In genomic region chr22:20156611-20157415, GRCh38 we compare ENCODE assay signal across 9 cellular contexts. TPM values are rescaled to one million over a fixed set of nuclear protein-coding genes. Genes with fewer than 3 reads are reported as not detected.
DNase-seq lines count a peak whose midpoint lies in the region; ATAC-seq and TF ChIP-seq lines count a peak whose summit lies in the region.
"Had no signal": no experiment of that assay in that cellular context is flagged by ENCODE, and none has a peak within 500 bp of the region (broad histone marks: within the 10 kb centered on the region; RNA-seq: fewer than 3 reads in every experiment).

No MANE protein-coding gene starts in this region.

- peaks cover 13% of the 10 kb centered on the region for H3K27me3 Mint-ChIP-seq in HFFc6 (ENCODE audit: insufficient read depth)
- H3K27me3 Mint-ChIP-seq in natural killer cell treated with Interleukin-12 subunit alpha and Interleukin-12 subunit beta and Interleukin-15 and Interleukin-18, amount 100 ng/mL, for 72 hours: no peaks in the 10 kb centered on the region

- no peak overlapping the region for H3K4me2 ChIP-seq in OCI-LY7 (ENCODE audit: low read length)

- H3K4me1 ChIP-seq in OCI-LY7 (ENCODE audit: insufficient read depth, low read length, poor library complexity, severe bottlenecking) (no peaks in the 10 kb centered on the region), esophagus squamous epithelium (peaks cover 0 to 11% (median 0%) of the 10 kb centered on the region in 3 donors)

- no peak overlapping the region for H2AFZ ChIP-seq in OCI-LY7 (ENCODE audit: low read length)

- no peaks in the 10 kb centered on the region for H3K9me2 ChIP-seq in OCI-LY7 (ENCODE audit: insufficient read depth, low read length)

- H3K27me3 ChIP-seq in esophagus squamous epithelium: peaks cover 0 to 60% (median 0%) of the 10 kb centered on the region in 4 donors

- H3K9me3 Mint-ChIP-seq in HFFc6: no peaks in the 10 kb centered on the region
- no peaks in the 10 kb centered on the region for H3K9me3 Mint-ChIP-seq in natural killer cell treated with Interleukin-12 subunit alpha and Interleukin-12 subunit beta and Interleukin-15 and Interleukin-18, amount 100 ng/mL, for 72 hours
- H3K9me3 Mint-ChIP-seq in stimulated activated effector memory CD8-positive, alpha-beta T cell treated with anti-CD3 and anti-CD28 coated beads, Interleukin-12 subunit alpha, Interleukin-12 subunit beta, amount 100 ng/mL, for 72 hours: no peaks in the 10 kb centered on the region
- H3K9me3 Mint-ChIP-seq: IgD-negative memory B cell had no signal

- H3K4me1 Mint-ChIP-seq in HFFc6 (ENCODE audit: low read depth): peaks cover 8% of the 10 kb centered on the region; the same call in 1 of the 2 replicates
- H3K4me1 Mint-ChIP-seq in natural killer cell treated with Interleukin-12 subunit alpha and Interleukin-12 subunit beta and Interleukin-15 and Interleukin-18, amount 100 ng/mL, for 72 hours (ENCODE audit: low read depth in 2 of 2): peaks cover 0 to 3% of the 10 kb centered on the region in 2 donors
- peaks cover 5% of the 10 kb centered on the region for H3K4me1 Mint-ChIP-seq in stimulated activated effector memory CD8-positive, alpha-beta T cell treated with anti-CD3 and anti-CD28 coated beads, Interleukin-12 subunit alpha, Interleukin-12 subunit beta, amount 100 ng/mL, for 72 hours

- no peak overlapping the region for H3K4me3 Mint-ChIP-seq in HFFc6
- no peak overlapping the region for H3K4me3 Mint-ChIP-seq in natural killer cell treated with Interleukin-12 subunit alpha and Interleukin-12 subunit beta and Interleukin-15 and Interleukin-18, amount 100 ng/mL, for 72 hours
- H3K4me3 Mint-ChIP-seq in stimulated activated effector memory CD8-positive, alpha-beta T cell treated with anti-CD3 and anti-CD28 coated beads, Interleukin-12 subunit alpha, Interleukin-12 subunit beta, amount 100 ng/mL, for 72 hours: no peak overlapping the region
- H3K4me3 Mint-ChIP-seq: IgD-negative memory B cell had no signal

- CTCF ChIA-PET in OCI-LY7 (lab: Charles Lee; ENCODE audit: unreplicated experiment): interaction anchor here (0.6 kb wide), 1 partner anchor 82 kb away, joined by 4 read pairs; no protein-coding TSS in a partner anchor

- ATAC-seq in natural killer cell treated with Interleukin-12 subunit alpha and Interleukin-12 subunit beta and Interleukin-15 and Interleukin-18, amount 100 ng/mL, for 72 hours: peak; percentile 73 to 85
- peak; percentile 80 for ATAC-seq in stimulated activated effector memory CD8-positive, alpha-beta T cell treated with anti-CD3 and anti-CD28 coated beads, Interleukin-12 subunit alpha, Interleukin-12 subunit beta, amount 100 ng/mL, for 72 hours
- no peak for ATAC-seq in GM21423 (IDR thresholded peaks at IDR 0.05; ENCODE audit: unreplicated experiment)

- WGBS in esophagus squamous epithelium, 2 donors: 41 to 65% methylated on average over 6 to 8 of the region's 16 CpGs

- no peaks in the 10 kb centered on the region for H3K36me3 Mint-ChIP-seq in HFFc6 (ENCODE audit: low read depth)
- no peaks in the 10 kb centered on the region for H3K36me3 Mint-ChIP-seq in natural killer cell treated with Interleukin-12 subunit alpha and Interleukin-12 subunit beta and Interleukin-15 and Interleukin-18, amount 100 ng/mL, for 72 hours
- peaks cover 3% of the 10 kb centered on the region for H3K36me3 Mint-ChIP-seq in stimulated activated effector memory CD8-positive, alpha-beta T cell treated with anti-CD3 and anti-CD28 coated beads, Interleukin-12 subunit alpha, Interleukin-12 subunit beta, amount 100 ng/mL, for 72 hours
- H3K36me3 Mint-ChIP-seq: IgD-negative memory B cell had no signal

- no peaks in the 10 kb centered on the region for H3K79me2 ChIP-seq in OCI-LY7 (ENCODE audit: insufficient read depth, low read depth, low read length)

- H3K4me3 ChIP-seq in OCI-LY7 (ENCODE audit: low read depth, low read length, poor library complexity, severe bottlenecking) (no peak overlapping the region), esophagus squamous epithelium (no peak overlapping the region)

- H3K27ac Mint-ChIP-seq in HFFc6: no peak overlapping the region
- H3K27ac Mint-ChIP-seq in natural killer cell treated with Interleukin-12 subunit alpha and Interleukin-12 subunit beta and Interleukin-15 and Interleukin-18, amount 100 ng/mL, for 72 hours: no peak overlapping the region
- H3K27ac Mint-ChIP-seq in stimulated activated effector memory CD8-positive, alpha-beta T cell treated with anti-CD3 and anti-CD28 coated beads, Interleukin-12 subunit alpha, Interleukin-12 subunit beta, amount 100 ng/mL, for 72 hours: no peak overlapping the region
- H3K27ac Mint-ChIP-seq: IgD-negative memory B cell had no signal

- POLR2A ChIA-PET in OCI-LY7 (lab: Charles Lee): no interaction called here

- no peaks in the 10 kb centered on the region for H3K9me3 ChIP-seq in OCI-LY7 (ENCODE audit: low read length)
- no peaks in the 10 kb centered on the region for H3K9me3 ChIP-seq in esophagus squamous epithelium

- TF ChIP-seq CTCF in HFFc6 (IDR thresholded peaks at IDR 0.05): peak; percentile 100
- TF ChIP-seq CTCF in OCI-LY7 (conservative IDR thresholded peaks at IDR 0.05; ENCODE audit: low read length): peak; percentile 89
- TF ChIP-seq CTCF in esophagus squamous epithelium (IDR thresholded peaks at IDR 0.05): peak; percentile 99 to 100 (median 100)

- H4K20me1 ChIP-seq in OCI-LY7 (ENCODE audit: insufficient read depth, low read length): no peaks in the 10 kb centered on the region

- H3K36me3 ChIP-seq in OCI-LY7 (ENCODE audit: insufficient read depth, low read length) (no peaks in the 10 kb centered on the region), esophagus squamous epithelium (no peaks in the 10 kb centered on the region)

- TF ChIP-seq POLR2A in esophagus squamous epithelium (IDR thresholded peaks at IDR 0.05): no peak

- H3K27ac ChIP-seq in OCI-LY7 (ENCODE audit: low read depth, low read length, poor library complexity, severe bottlenecking): no peak overlapping the region
- H3K27ac ChIP-seq in esophagus squamous epithelium: no peak overlapping the region

- BruUV-seq in OCI-LY7 (replicated peaks; lab: Mats Ljungman, UMichigan): no TSS peak

- intact Hi-C loops in OCI-LY7 (cut with micrococcal nuclease; ENCODE audit: unreplicated experiment): loop anchor here (1.0 to 10.0 kb wide), 5 partner anchors 81 to 538 kb away; partner anchors contain the start of gene RTN4R
- intact Hi-C loops in esophagus squamous epithelium (cut with DNase I): no loop called here

- DNase-seq in CD1c-positive myeloid dendritic cell (ENCODE audit: extremely low spot score) (peak; percentile 86), HFFc6 (peak; percentile 29), OCI-LY7 (ENCODE audit: low spot score) (peak; percentile 75), esophagus squamous epithelium (lab: John Stamatoyannopoulos, UW) (peak; percentile 30)
- peak; percentile 94 for DNase-seq in activated T-cell treated with anti-CD3 and anti-CD28 coated beads, Interleukin-2, amount 50 U/mL, for 1 hour
- DNase-seq in natural killer cell treated with Interleukin-12 subunit alpha and Interleukin-12 subunit beta and Interleukin-15 and Interleukin-18, amount 100 ng/mL, for 72 hours (ENCODE audit: low spot score): peak; percentile 87
- DNase-seq in stimulated activated effector memory CD8-positive, alpha-beta T cell treated with anti-CD3 and anti-CD28 coated beads, Interleukin-12 subunit alpha, Interleukin-12 subunit beta, amount 100 ng/mL, for 72 hours (ENCODE audit: low spot score in 2 of 2): peak; percentile 92 to 96

RNA-seq across cellular contexts. Expression of gene CCDC188, which starts 6.0 kb away (rescaled TPM):
- 1 to 10 TPM in 4 of 6 experiments, under 1 TPM in 1, not detected in 1; 0.54 to 3.9 (median 2.8) TPM for total RNA-seq in HFFc6 (2021; fragmentation: NEBNext Ultra II Directional; extraction: Animal tissue kit (Norgen Biotek cat#: 25700))
- total RNA-seq in OCI-LY7 (2014; rRNA removed; shearing (Covaris generic)): not detected in 2 replicates
- total RNA-seq in OCI-LY7 (2022) (not detected in 2 replicates), esophagus squamous epithelium (1 to 10 TPM in 1 of 4 donors, not detected in 3; 2.1 TPM)
- under 1 TPM in 1 of 2 donors, not detected in 1; 0.36 TPM for total RNA-seq in natural killer cell treated with Interleukin-12 subunit alpha and Interleukin-12 subunit beta and Interleukin-15 and Interleukin-18, amount 100 ng/mL, for 72 hours

RNA-seq across cellular contexts. Expression of gene ZDHHC8, which starts 25.2 kb away (rescaled TPM):
- total RNA-seq in HFFc6 (2021; fragmentation: NEBNext Ultra II Directional; extraction: Animal tissue kit (Norgen Biotek cat#: 25700)): 100 to 1,000 TPM in 3 of 6 experiments, 10 to 100 TPM in 3; 91.8 to 119 (median 99.1) TPM
- 1.8 and 2.3 TPM in 2 replicates for total RNA-seq in OCI-LY7 (2014; rRNA removed; shearing (Covaris generic))
- total RNA-seq in OCI-LY7 (2022) (9.6 and 16.7 TPM in 2 replicates), esophagus squamous epithelium (10 to 100 TPM; 14.7 to 22.9 (median 18.6) TPM)
- 100 to 1,000 TPM in 1 of 2 donors, 10 to 100 TPM in 1; 53.9 to 124 TPM for total RNA-seq in natural killer cell treated with Interleukin-12 subunit alpha and Interleukin-12 subunit beta and Interleukin-15 and Interleukin-18, amount 100 ng/mL, for 72 hours

RNA-seq across cellular contexts. Expression of gene TRMT2A, which starts 39.8 kb away (rescaled TPM):
- total RNA-seq in HFFc6 (2021; fragmentation: NEBNext Ultra II Directional; extraction: Animal tissue kit (Norgen Biotek cat#: 25700)): 10 to 100 TPM; 31.1 to 44.9 (median 38.5) TPM
- total RNA-seq in OCI-LY7 (2014; rRNA removed; shearing (Covaris generic)): 118 and 126 TPM in 2 replicates
- total RNA-seq in OCI-LY7 (2022) (97.5 and 104 TPM in 2 replicates), esophagus squamous epithelium (10 to 100 TPM; 30.9 to 58.6 (median 41.3) TPM)
- 100 to 1,000 TPM; 107 to 166 TPM for total RNA-seq in natural killer cell treated with Interleukin-12 subunit alpha and Interleukin-12 subunit beta and Interleukin-15 and Interleukin-18, amount 100 ng/mL, for 72 hours

RNA-seq across cellular contexts. Expression of gene RANBP1, which starts 40.9 kb away (rescaled TPM):
- 100 to 1,000 TPM; 177 to 231 (median 226) TPM for total RNA-seq in HFFc6 (2021; fragmentation: NEBNext Ultra II Directional; extraction: Animal tissue kit (Norgen Biotek cat#: 25700))
- total RNA-seq in OCI-LY7 (2014; rRNA removed; shearing (Covaris generic)): 570 and 652 TPM in 2 replicates
- total RNA-seq in OCI-LY7 (2022) (398 and 406 TPM in 2 replicates), esophagus squamous epithelium (100 to 1,000 TPM; 178 to 358 (median 212) TPM)
- total RNA-seq in natural killer cell treated with Interleukin-12 subunit alpha and Interleukin-12 subunit beta and Interleukin-15 and Interleukin-18, amount 100 ng/mL, for 72 hours: 100 to 1,000 TPM; 236 to 499 TPM

Comparison
In these comparisons a context has a peak if more than half of its experiments do, and no peak if none do; other contexts are left out.
1. DNase-seq: peak in every context shown above with its lines; median percentile 94 in activated T-cell treated with anti-CD3 and anti-CD28 coated beads, Interleukin-2, amount 50 U/mL, for 1 hour; 94 in stimulated activated effector memory CD8-positive, alpha-beta T cell treated with anti-CD3 and anti-CD28 coated beads, Interleukin-12 subunit alpha, Interleukin-12 subunit beta, amount 100 ng/mL, for 72 hours; 87 in natural killer cell treated with Interleukin-12 subunit alpha and Interleukin-12 subunit beta and Interleukin-15 and Interleukin-18, amount 100 ng/mL, for 72 hours; 86 in CD1c-positive myeloid dendritic cell; 75 in OCI-LY7; 30 in esophagus squamous epithelium; 29 in HFFc6.